Comparison of ENCODE assay signal across 10 cellular contexts in genomic region chr7:70018700-70019099, GRCh38.
"Had no signal": no experiment of that assay in that cellular context is flagged by ENCODE, and none has a peak within 500 bp of the region (broad histone marks: within the 10 kb centered on the region; RNA-seq: fewer than 3 reads in every experiment).

No MANE protein-coding gene starts in this region.

- H3K9ac ChIP-seq: GM23248, KMS-11 had no signal

- H2AFZ ChIP-seq: GM23248 had no signal

- DNase-seq: GM23248, GOT3, H7, HFFc6, KBM-7 had no signal

- H3K4me3 ChIP-seq: GM23248, HAP-1 had no signal

- ATAC-seq: HCT116, HepG2 had no signal

- H3K27ac ChIP-seq: GM23248, HL-60, KMS-11 had no signal

- H3K9me3 ChIP-seq: HAP-1 had no signal

- H3K4me2 ChIP-seq: KMS-11 had no signal

- FAIRE-seq: HepG2 had no signal

- H3K36me3 ChIP-seq: HAP-1 had no signal
